35 cellular contexts compared by ENCODE assay signal in genomic region chr19:50831026-50831396, GRCh38. TPM values are rescaled to one million over a fixed set of nuclear protein-coding genes. Genes with fewer than 3 reads are reported as not detected.
"Had no signal": no experiment of that assay in that cellular context is flagged by ENCODE, and none has a peak within 500 bp of the region (broad histone marks: within the 10 kb centered on the region; RNA-seq: fewer than 3 reads in every experiment).

No MANE protein-coding gene starts in this region.

- DNase-seq: central memory CD4-positive, alpha-beta T cell; effector memory CD8-positive, alpha-beta T cell; erythroblast; esophagus squamous epithelium; foreskin melanocyte; glutamatergic neuron; heart right ventricle; hippocampal formation; left cardiac atrium; left lung; naive B cell; sigmoid colon; stimulated activated CD4-positive, alpha-beta T cell treated with anti-CD3 and anti-CD28 coated beads, Interleukin-2, amount 100 ng/mL, for 24 hours; stimulated activated CD4-positive, alpha-beta T cell treated with anti-CD3 and anti-CD28 coated beads, Interleukin-4, amount 100 ng/mL, for 24 hours; stimulated activated naive CD8-positive, alpha-beta T cell treated with anti-CD3 and anti-CD28 coated beads, Interleukin-15, Interleukin-2, amounts not matched to agents 100 U/mL and 50 U/mL, for 24 hours; substantia nigra; testis; tibial artery; upper lobe of right lung; uterus had no signal

- H3K9me3 ChIP-seq: esophagus squamous epithelium, heart right ventricle, left lung, neutrophil, prostate gland, right atrium auricular region, sigmoid colon, testis, tibial artery, upper lobe of right lung, uterus had no signal

- ATAC-seq: effector memory CD8-positive, alpha-beta T cell; heart right ventricle; left cardiac atrium; left lung had no signal

- H3K27ac ChIP-seq: coronary artery, esophagus squamous epithelium, heart right ventricle, left lung, neutrophil, parathyroid adenoma, prostate gland, right atrium auricular region, sigmoid colon, testis, tibial artery, upper lobe of right lung, uterus had no signal

- H3K4me3 ChIP-seq: coronary artery, esophagus squamous epithelium, heart right ventricle, left lung, prostate gland, right atrium auricular region, sigmoid colon, testis, tibial artery, upper lobe of right lung, uterus had no signal

- H3K4me1 ChIP-seq: parathyroid adenoma, prostate gland had no signal

- H3K9ac ChIP-seq: parathyroid adenoma had no signal

- H3K27me3 ChIP-seq: right atrium auricular region, testis had no signal

- H3K36me3 ChIP-seq: esophagus squamous epithelium, heart right ventricle, left lung, neutrophil, prostate gland, right atrium auricular region, sigmoid colon, tibial artery, upper lobe of right lung, uterus had no signal

RNA-seq across cellular contexts. Expression of gene KLK15, which starts 2.4 kb away (rescaled TPM):
- total RNA-seq: cerebellum; dermis microvascular lymphatic vessel endothelial cell; esophagus squamous epithelium; heart right ventricle; kidney epithelial cell; left cardiac atrium; left lung; lower leg skin; lung microvascular endothelial cell; mesenteric fat pad; natural killer cell treated with Interleukin-12 subunit alpha and Interleukin-12 subunit beta and Interleukin-15 and Interleukin-18, amount 100 ng/mL, for 72 hours; neural crest cell; osteoblast; right atrium auricular region; sigmoid colon; skeletal muscle tissue; upper lobe of right lung; uterus had no signal

RNA-seq across cellular contexts. Expression of gene KLK1, which starts 7.4 kb away (rescaled TPM):
- total RNA-seq: cerebellum; dermis microvascular lymphatic vessel endothelial cell; esophagus squamous epithelium; kidney epithelial cell; lung microvascular endothelial cell; natural killer cell treated with Interleukin-12 subunit alpha and Interleukin-12 subunit beta and Interleukin-15 and Interleukin-18, amount 100 ng/mL, for 72 hours; osteoblast; sigmoid colon; skeletal muscle tissue had no signal

RNA-seq across cellular contexts. Expression of gene KLK3, which starts 23.7 kb away (rescaled TPM):
- total RNA-seq: cerebellum; dermis microvascular lymphatic vessel endothelial cell; esophagus squamous epithelium; heart right ventricle; kidney epithelial cell; left cardiac atrium; left lung; lung microvascular endothelial cell; mesenteric fat pad; natural killer cell treated with Interleukin-12 subunit alpha and Interleukin-12 subunit beta and Interleukin-15 and Interleukin-18, amount 100 ng/mL, for 72 hours; neural crest cell; osteoblast; right atrium auricular region; sigmoid colon; skeletal muscle tissue; upper lobe of right lung had no signal

RNA-seq across cellular contexts. Expression of gene ACP4, which starts 40.8 kb away (rescaled TPM):
- total RNA-seq: cerebellum; dermis microvascular lymphatic vessel endothelial cell; esophagus squamous epithelium; heart right ventricle; kidney epithelial cell; left cardiac atrium; left lung; lung microvascular endothelial cell; mesenteric fat pad; natural killer cell treated with Interleukin-12 subunit alpha and Interleukin-12 subunit beta and Interleukin-15 and Interleukin-18, amount 100 ng/mL, for 72 hours; neural crest cell; osteoblast; prostate gland; right atrium auricular region; sigmoid colon; skeletal muscle tissue; upper lobe of right lung; uterus had no signal

RNA-seq across cellular contexts. Expression of gene KLK2, which starts 42.2 kb away (rescaled TPM):
- total RNA-seq: dermis microvascular lymphatic vessel endothelial cell; esophagus squamous epithelium; heart right ventricle; kidney epithelial cell; left cardiac atrium; left lung; lung microvascular endothelial cell; mesenteric fat pad; natural killer cell treated with Interleukin-12 subunit alpha and Interleukin-12 subunit beta and Interleukin-15 and Interleukin-18, amount 100 ng/mL, for 72 hours; neural crest cell; osteoblast; right atrium auricular region; sigmoid colon; skeletal muscle tissue; upper lobe of right lung had no signal
